ENCODE assay signal across 17 cellular contexts in genomic region chr2:164792316-164793127, GRCh38. TPM values are rescaled to one million over a fixed set of nuclear protein-coding genes. Genes with fewer than 3 reads are reported as not detected.
DNase-seq lines count a peak whose midpoint lies in the region; TF ChIP-seq lines count a peak whose summit lies in the region.
"Had no signal": no experiment of that assay in that cellular context is flagged by ENCODE, and none has a peak within 500 bp of the region (broad histone marks: within the 10 kb centered on the region; RNA-seq: fewer than 3 reads in every experiment).

No MANE protein-coding gene starts in this region.

- H3K36me3 Mint-ChIP-seq in endodermal cell (ENCODE audit: low read depth), result no peaks in the 10 kb centered on the region
- H3K36me3 Mint-ChIP-seq in activated CD4-positive, alpha-beta memory T cell treated with anti-CD3 and anti-CD28 coated beads for 36 hours, result no peaks in the 10 kb centered on the region

- CTCF ChIA-PET in activated CD4-positive, alpha-beta memory T cell treated with anti-CD3 and anti-CD28 coated beads for 36 hours (lab: Charles Lee), result no interaction called here
- CTCF ChIA-PET in GM10248 (lab: Yijun Ruan, JAX), result no interaction called here

- H3K27me3 ChIP-seq in endodermal cell (ENCODE audit: control insufficient read depth, insufficient read depth, low read length, poor library complexity, severe bottlenecking) (no peaks in the 10 kb centered on the region), Peyer's patch (no peaks in the 10 kb centered on the region)
- H3K27me3 ChIP-seq: ovary, upper lobe of right lung had no signal

- POLR2A ChIA-PET in activated CD4-positive, alpha-beta memory T cell treated with anti-CD3 and anti-CD28 coated beads for 36 hours (lab: Charles Lee), result no interaction called here
- POLR2A ChIA-PET in GM10248 (lab: Yijun Ruan, JAX), result no interaction called here

- H3K4me1 ChIP-seq in endodermal cell (ENCODE audit: control insufficient read depth, insufficient read depth, low read length) (peaks cover 8% of the 10 kb centered on the region), Peyer's patch (no peaks in the 10 kb centered on the region)

- WGBS in endodermal cell (ENCODE audit: insufficient coverage in 1 of 2, insufficient read length in 1 of 2), 2 experiments, result 86 to 95% methylated on average over 1 to 5 of the region's 5 CpGs

- peak; percentile 32 for DNase-seq in A172 (ENCODE audit: low spot score)
- peak; percentile 20 for DNase-seq in HCEC 1CT
- DNase-seq in endodermal cell, result no peak
- peak; percentile 28 for DNase-seq in myocyte (ENCODE audit: low read depth)
- no peak for DNase-seq in Peyer's patch
- DNase-seq in NCI-H748 treated with DMSO at 0.1 percent for 48 hours (lab: John Stamatoyannopoulos, UW), result no peak
- no peak for DNase-seq in activated CD4-positive, alpha-beta memory T cell treated with anti-CD3 and anti-CD28 coated beads for 36 hours
- DNase-seq in GM10248 (ENCODE audit: extremely low spot score), result no peak
- DNase-seq: activated CD4-positive, alpha-beta T cell treated with anti-CD3 and anti-CD28 coated beads, Interleukin-2, amount 10 ng/mL, durations not matched to agents 7 days and 5 days; effector memory CD8-positive, alpha-beta T cell; NCI-H1417 treated with DMSO at 0.1 percent for 48 hours; NCI-H510A treated with DMSO at 0.1 percent for 48 hours; ovary; stimulated activated CD4-positive, alpha-beta T cell treated with anti-CD3 and anti-CD28 coated beads, Interleukin-15, amount 100 ng/mL, for 24 hours; upper lobe of right lung had no signal

- no peak for TF ChIP-seq POLR2A in Peyer's patch (IDR thresholded peaks at IDR 0.05)

- peaks cover 29% of the 10 kb centered on the region for H3K4me1 Mint-ChIP-seq in endodermal cell
- no peaks in the 10 kb centered on the region for H3K4me1 Mint-ChIP-seq in activated CD4-positive, alpha-beta memory T cell treated with anti-CD3 and anti-CD28 coated beads for 36 hours (ENCODE audit: low read depth)
- H3K4me1 Mint-ChIP-seq: activated CD4-positive, alpha-beta T cell treated with anti-CD3 and anti-CD28 coated beads, Interleukin-2, amount 10 ng/mL, durations not matched to agents 7 days and 5 days; activated T-helper 17 cell treated with anti-CD3 and anti-CD28 coated beads, Interleukin-2, amount 50 U/mL, for 72 hours had no signal

- H3K9me3 ChIP-seq in endodermal cell (ENCODE audit: control insufficient read depth, low read length) (no peaks in the 10 kb centered on the region), Peyer's patch (no peaks in the 10 kb centered on the region)
- H3K9me3 ChIP-seq: ovary, upper lobe of right lung had no signal

- no peaks in the 10 kb centered on the region for H3K36me3 ChIP-seq in endodermal cell (ENCODE audit: control insufficient read depth, insufficient read depth, low read length)
- no peaks in the 10 kb centered on the region for H3K36me3 ChIP-seq in Peyer's patch
- H3K36me3 ChIP-seq: ovary, upper lobe of right lung had no signal

- peak overlapping the region; percentile 61 for H3K27ac Mint-ChIP-seq in endodermal cell
- H3K27ac Mint-ChIP-seq in activated CD4-positive, alpha-beta memory T cell treated with anti-CD3 and anti-CD28 coated beads for 36 hours, result no peak overlapping the region
- H3K27ac Mint-ChIP-seq: activated CD4-positive, alpha-beta T cell treated with anti-CD3 and anti-CD28 coated beads, Interleukin-2, amount 10 ng/mL, durations not matched to agents 7 days and 5 days; activated T-helper 17 cell treated with anti-CD3 and anti-CD28 coated beads, Interleukin-2, amount 50 U/mL, for 72 hours; effector memory CD8-positive, alpha-beta T cell had no signal

- H3K27ac ChIP-seq in endodermal cell (ENCODE audit: low read depth, low read length) (no peak overlapping the region), Peyer's patch (no peak overlapping the region)
- H3K27ac ChIP-seq: ovary had no signal

- intact Hi-C loops in activated CD4-positive, alpha-beta memory T cell treated with anti-CD3 and anti-CD28 coated beads for 36 hours (cut with micrococcal nuclease), result no loop called here

- H3K4me3 Mint-ChIP-seq in endodermal cell, result no peak overlapping the region
- no peak overlapping the region for H3K4me3 Mint-ChIP-seq in activated CD4-positive, alpha-beta memory T cell treated with anti-CD3 and anti-CD28 coated beads for 36 hours
- H3K4me3 Mint-ChIP-seq: activated CD4-positive, alpha-beta T cell treated with anti-CD3 and anti-CD28 coated beads, Interleukin-2, amount 10 ng/mL, durations not matched to agents 7 days and 5 days; activated T-helper 17 cell treated with anti-CD3 and anti-CD28 coated beads, Interleukin-2, amount 50 U/mL, for 72 hours; effector memory CD8-positive, alpha-beta T cell had no signal

- no peaks in the 10 kb centered on the region for H3K27me3 Mint-ChIP-seq in endodermal cell (ENCODE audit: insufficient read depth)
- H3K27me3 Mint-ChIP-seq in activated CD4-positive, alpha-beta memory T cell treated with anti-CD3 and anti-CD28 coated beads for 36 hours, result peaks cover 2% of the 10 kb centered on the region
- H3K27me3 Mint-ChIP-seq: activated T-helper 17 cell treated with anti-CD3 and anti-CD28 coated beads, Interleukin-2, amount 50 U/mL, for 72 hours; effector memory CD8-positive, alpha-beta T cell had no signal

- no peak overlapping the region for H3K9ac ChIP-seq in endodermal cell (ENCODE audit: extremely low read depth, low read length, poor library complexity, severe bottlenecking)

- H3K9me3 Mint-ChIP-seq in endodermal cell, result no peaks in the 10 kb centered on the region
- no peaks in the 10 kb centered on the region for H3K9me3 Mint-ChIP-seq in activated CD4-positive, alpha-beta memory T cell treated with anti-CD3 and anti-CD28 coated beads for 36 hours
- H3K9me3 Mint-ChIP-seq: activated CD4-positive, alpha-beta T cell treated with anti-CD3 and anti-CD28 coated beads, Interleukin-2, amount 10 ng/mL, durations not matched to agents 7 days and 5 days; activated T-helper 17 cell treated with anti-CD3 and anti-CD28 coated beads, Interleukin-2, amount 50 U/mL, for 72 hours had no signal

- TF ChIP-seq CTCF in endodermal cell (conservative IDR thresholded peaks at IDR 0.05), result no peak
- TF ChIP-seq CTCF in Peyer's patch (IDR thresholded peaks at IDR 0.05), result no peak
- TF ChIP-seq CTCF in GM10248 (IDR thresholded peaks at IDR 0.05; ENCODE audit: control extremely low read depth, extremely low read depth, low read depth, missing control alignments), result no peak

- H3K4me3 ChIP-seq in endodermal cell (ENCODE audit: low read length) (no peak overlapping the region), Peyer's patch (no peak overlapping the region)
- H3K4me3 ChIP-seq: GM12878, ovary, upper lobe of right lung had no signal

RNA-seq across cellular contexts. Expression of gene COBLL1, which starts 49.1 kb away (rescaled TPM):
- 6.7 and 9.8 TPM in 2 replicates for total RNA-seq in A172 (2014; rRNA removed; shearing (Covaris generic))
- total RNA-seq in endodermal cell, result 10 to 100 TPM; 16.5 to 17.3 TPM
- polyA plus RNA-seq in endodermal cell (2013, experiment 1 of 2), result 6.2 TPM
- polyA plus RNA-seq in endodermal cell (2013, experiment 2 of 2), result 6.0 TPM
- 2.3 and 5.6 TPM in 2 replicates for total RNA-seq in myocyte
- 5.3 TPM for polyA plus RNA-seq in myocyte (2012)
- 10 to 100 TPM; 42.2 to 59.4 (median 45.2) TPM for total RNA-seq in Peyer's patch
- not detected for total RNA-seq in activated CD4-positive, alpha-beta memory T cell treated with anti-CD3 and anti-CD28 coated beads for 36 hours
- total RNA-seq: activated CD4-positive, alpha-beta T cell treated with anti-CD3 and anti-CD28 coated beads, Interleukin-2, amount 10 ng/mL, durations not matched to agents 7 days and 5 days had no signal
- polyA plus RNA-seq: GM12878 had no signal

Comparison
In these comparisons a context has a peak if more than half of its experiments do, and no peak if none do; other contexts are left out.
1. DNase-seq: peak in A172 (single experiment), HCEC 1CT (single experiment) and myocyte (single experiment); none in endodermal cell (single experiment), Peyer's patch (0 of 3), NCI-H748 treated with DMSO at 0.1 percent for 48 hours (single experiment), activated CD4-positive, alpha-beta memory T cell treated with anti-CD3 and anti-CD28 coated beads for 36 hours (single experiment) and GM10248 (single experiment).